ENCODE assay signal across 15 cellular contexts in genomic region chr21:38567577-38568360, GRCh38.
DNase-seq lines count a peak whose midpoint lies in the region; ATAC-seq, FAIRE-seq and TF ChIP-seq lines count a peak whose summit lies in the region.
"Had no signal": no experiment of that assay in that cellular context is flagged by ENCODE, and none has a peak within 500 bp of the region (broad histone marks: within the 10 kb centered on the region; RNA-seq: fewer than 3 reads in every experiment).

No MANE protein-coding gene starts in this region.

- H3K27ac ChIP-seq in A549 (no peak overlapping the region), breast epithelium (no peak overlapping the region), Peyer's patch (no peak overlapping the region)

- no peak for TF ChIP-seq EP300 in A549 (IDR thresholded peaks at IDR 0.05)

- intact Hi-C loops in breast epithelium (cut with DNase I; ENCODE audit: low total_unique reads): no loop called here

- no peak for DNase-seq in A549 (ENCODE audit: low read depth in 1 of 2, low spot score in 1 of 2)
- peak; percentile 2 for DNase-seq in HS-27A (ENCODE audit: low read depth)
- DNase-seq in breast epithelium (ENCODE audit: low spot score in 2 of 2): no peak
- peak; percentile 6 for DNase-seq in medulla oblongata (ENCODE audit: extremely low spot score)
- no peak for DNase-seq in activated T-cell treated with anti-CD3 and anti-CD28 coated beads, Interleukin-2, amount 50 U/mL, for 24 hours
- no peak for DNase-seq in NCI-H345 treated with DMSO at 0.1 percent for 48 hours (lab: John Stamatoyannopoulos, UW; ENCODE audit: unreplicated experiment)
- DNase-seq in germinal center (ENCODE audit: low spot score): no peak
- no peak for DNase-seq in Peyer's patch
- DNase-seq: CD4-positive, CD25-positive, alpha-beta regulatory T cell; MM.1S; occipital lobe; PC-3 had no signal

- no peaks in the 10 kb centered on the region for H3K4me1 Mint-ChIP-seq in activated T-cell treated with anti-CD3 and anti-CD28 coated beads, Interleukin-2, amount 50 U/mL, for 24 hours (ENCODE audit: low read depth)
- H3K4me1 Mint-ChIP-seq: CD4-positive, CD25-positive, alpha-beta regulatory T cell had no signal

- H3K4me3 Mint-ChIP-seq in activated T-cell treated with anti-CD3 and anti-CD28 coated beads, Interleukin-2, amount 50 U/mL, for 24 hours: no peak overlapping the region
- H3K4me3 Mint-ChIP-seq: activated naive CD8-positive, alpha-beta T cell; CD4-positive, CD25-positive, alpha-beta regulatory T cell had no signal

- H3K36me3 ChIP-seq in breast epithelium: no peaks in the 10 kb centered on the region
- no peaks in the 10 kb centered on the region for H3K36me3 ChIP-seq in Peyer's patch

- 21% methylated on average over 21 of the region's 21 CpGs for WGBS in A549 (ENCODE audit: missing lambda C conversion rate)

- POLR2A ChIA-PET in A549 (lab: Yijun Ruan, JAX): no interaction called here

- TF ChIP-seq RAD21 in A549 (conservative IDR thresholded peaks at IDR 0.05 in 1 of 2, IDR thresholded peaks at IDR 0.05 in 1 of 2): no peak

- no peak for FAIRE-seq in A549 (lab: Jason Lieb, UNC)
- FAIRE-seq: GM12878 had no signal

- TF ChIP-seq POLR2A in A549 (IDR thresholded peaks at IDR 0.05; ENCODE audit: low read length) (no peak), breast epithelium (IDR thresholded peaks at IDR 0.05) (no peak), Peyer's patch (IDR thresholded peaks at IDR 0.05) (no peak)

- no peak for ATAC-seq in A549
- ATAC-seq: activated CD4-positive, CD25-positive, alpha-beta regulatory T cell treated with anti-CD3 and anti-CD28 coated beads, Interleukin-2, amount 50 U/mL, for 24 hours; GM12878; PC-3 had no signal

- no peaks in the 10 kb centered on the region; the same call in 2 of the 3 replicates for H3K4me1 ChIP-seq in A549
- no peaks in the 10 kb centered on the region for H3K4me1 ChIP-seq in breast epithelium
- no peaks in the 10 kb centered on the region for H3K4me1 ChIP-seq in Peyer's patch

- CTCF ChIA-PET in A549 (lab: Yijun Ruan, JAX): no interaction called here

- H3K4me2 ChIP-seq in A549: peak overlapping the region; percentile 64

- peaks cover 28% of the 10 kb centered on the region for H3K27me3 Mint-ChIP-seq in activated T-cell treated with anti-CD3 and anti-CD28 coated beads, Interleukin-2, amount 50 U/mL, for 24 hours
- H3K27me3 Mint-ChIP-seq: CD4-positive, CD25-positive, alpha-beta regulatory T cell had no signal

- H3K4me3 ChIP-seq in A549 (no peak overlapping the region), breast epithelium (peak overlapping the region; percentile 11 to 49 (median 20)), Peyer's patch (peak overlapping the region in 1 of 4 donors; percentile 2)
- H3K4me3 ChIP-seq: GM12878 had no signal

- H3K9me3 Mint-ChIP-seq in activated T-cell treated with anti-CD3 and anti-CD28 coated beads, Interleukin-2, amount 50 U/mL, for 24 hours: no peaks in the 10 kb centered on the region

- H3K27me3 ChIP-seq in breast epithelium (peaks cover 0 to 23% of the 10 kb centered on the region in 2 donors), Peyer's patch (no peaks in the 10 kb centered on the region)

- TF ChIP-seq CTCF in A549 (IDR thresholded peaks at IDR 0.05) (no peak), breast epithelium (IDR thresholded peaks at IDR 0.05) (no peak), Peyer's patch (IDR thresholded peaks at IDR 0.05) (no peak)

- H3K27ac Mint-ChIP-seq in activated T-cell treated with anti-CD3 and anti-CD28 coated beads, Interleukin-2, amount 50 U/mL, for 24 hours: no peak overlapping the region
- H3K27ac Mint-ChIP-seq: activated naive CD8-positive, alpha-beta T cell; CD4-positive, CD25-positive, alpha-beta regulatory T cell had no signal

- H3K36me3 Mint-ChIP-seq in activated T-cell treated with anti-CD3 and anti-CD28 coated beads, Interleukin-2, amount 50 U/mL, for 24 hours (ENCODE audit: low read depth): no peaks in the 10 kb centered on the region
- H3K36me3 Mint-ChIP-seq: activated naive CD8-positive, alpha-beta T cell; CD4-positive, CD25-positive, alpha-beta regulatory T cell had no signal

- no peaks in the 10 kb centered on the region for H3K9me3 ChIP-seq in A549
- no peaks in the 10 kb centered on the region for H3K9me3 ChIP-seq in breast epithelium
- no peaks in the 10 kb centered on the region for H3K9me3 ChIP-seq in Peyer's patch

TF ChIP-seq in A549, 52 proteins besides CTCF, POLR2A, EP300 and RAD21:
- no peak for TF ChIP-seq CHD2 (IDR thresholded peaks at IDR 0.05; ENCODE audit: low read length, partially characterized antibody)
- TF ChIP-seq ZNF302 (CRISPR knock-in tag; IDR thresholded peaks at IDR 0.05): no peak
- TF ChIP-seq EHF (CRISPR knock-in tag; IDR thresholded peaks at IDR 0.05): no peak
- TF ChIP-seq ZSCAN20 (CRISPR knock-in tag; IDR thresholded peaks at IDR 0.05): no peak
- no peak for TF ChIP-seq EHMT2 (IDR thresholded peaks at IDR 0.05; ENCODE audit: low read depth)
- TF ChIP-seq MAFK (IDR thresholded peaks at IDR 0.05; ENCODE audit: partially characterized antibody): no peak
- TF ChIP-seq HOXB5 (CRISPR knock-in tag; IDR thresholded peaks at IDR 0.05): no peak
- TF ChIP-seq MYC (IDR thresholded peaks at IDR 0.05; ENCODE audit: borderline replicate concordance, low read length): no peak
- TF ChIP-seq HOXB13 (CRISPR knock-in tag; IDR thresholded peaks at IDR 0.05; ENCODE audit: low read depth): no peak
- no peak for TF ChIP-seq KDM5A (IDR thresholded peaks at IDR 0.05)
- no peak for TF ChIP-seq RCOR1 (IDR thresholded peaks at IDR 0.05; ENCODE audit: low read depth, low read length)
- no peak for TF ChIP-seq CHD4 (IDR thresholded peaks at IDR 0.05; ENCODE audit: borderline replicate concordance)
- no peak for TF ChIP-seq PHF8 (IDR thresholded peaks at IDR 0.05; ENCODE audit: borderline replicate concordance, low read depth)
- no peak for TF ChIP-seq HDAC2 (IDR thresholded peaks at IDR 0.05)
- TF ChIP-seq ZC3H11A (IDR thresholded peaks at IDR 0.05): no peak
TF ChIP-seq in A549: peak in this region for 0.

Comparison
In these comparisons a context has a peak if more than half of its experiments do, and no peak if none do; other contexts are left out.
1. DNase-seq: peak in HS-27A (single experiment) and medulla oblongata (single experiment); none in A549 (0 of 2), breast epithelium (0 of 2), activated T-cell treated with anti-CD3 and anti-CD28 coated beads, Interleukin-2, amount 50 U/mL, for 24 hours (single experiment), NCI-H345 treated with DMSO at 0.1 percent for 48 hours (single experiment), germinal center (single experiment) and Peyer's patch (0 of 3).